Comparison of ENCODE assay signal across 9 cellular contexts in the genomic region with DNA sequence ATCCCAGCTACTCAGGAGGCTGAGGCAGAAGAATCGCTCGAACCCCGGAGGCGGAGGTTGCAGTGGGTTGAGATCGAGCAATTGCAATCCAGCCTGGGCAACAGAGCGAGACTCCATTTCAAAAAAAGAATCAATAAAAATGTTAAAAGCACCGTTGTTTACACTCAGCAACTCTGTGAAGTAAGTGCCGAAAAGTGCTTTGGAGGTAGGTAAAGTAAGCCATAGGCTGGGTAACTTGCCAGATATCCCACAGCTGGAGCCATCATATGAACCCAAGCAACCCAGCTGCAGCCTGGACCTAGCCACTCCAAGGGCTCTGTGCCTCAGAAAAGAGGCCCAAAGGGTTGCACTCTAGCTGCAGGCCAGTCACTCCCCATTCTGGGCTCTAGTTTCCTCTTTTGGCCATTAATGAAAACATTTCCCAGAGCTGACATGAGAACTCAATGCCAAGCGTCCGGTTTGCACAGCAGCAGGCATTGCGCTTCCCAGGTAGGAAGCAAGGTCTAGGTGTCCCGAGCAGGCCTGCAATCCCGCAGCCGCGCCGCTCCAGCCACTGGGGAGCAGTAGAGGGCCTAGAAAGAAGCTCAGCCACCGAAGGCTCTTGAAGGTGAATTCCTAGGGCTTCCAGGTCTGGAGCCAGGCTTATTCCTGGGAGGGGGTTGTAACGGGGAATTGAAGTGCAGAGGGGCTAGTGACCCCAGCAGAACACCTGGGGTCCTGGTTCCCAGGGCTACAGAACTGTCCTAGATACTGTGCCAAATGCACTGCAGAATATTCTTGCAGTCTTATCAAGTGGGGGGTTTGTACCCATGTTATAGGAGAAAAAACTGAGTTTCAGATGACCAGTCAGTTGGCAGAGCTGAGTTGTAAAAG. TPM values are rescaled to one million over a fixed set of nuclear protein-coding genes. Genes with fewer than 3 reads are reported as not detected.
DNase-seq lines count a peak whose midpoint lies in the region; ATAC-seq and TF ChIP-seq lines count a peak whose summit lies in the region.
"Had no signal": no experiment of that assay in that cellular context is flagged by ENCODE, and none has a peak within 500 bp of the region (broad histone marks: within the 10 kb centered on the region; RNA-seq: fewer than 3 reads in every experiment).

No MANE protein-coding gene starts in this region.

- CTCF ChIA-PET in PC-9 (lab: Charles Lee), result interaction anchor here (0.8 to 1.0 kb wide), 3 partner anchors 14 to 85 kb away, joined by 3 read pairs; no protein-coding TSS in a partner anchor

- 56 to 57% methylated on average over 18 of the region's 18 CpGs for WGBS in lower leg skin, 2 donors

- no peaks in the 10 kb centered on the region for H3K27me3 ChIP-seq in PC-9 (ENCODE audit: insufficient read depth, low read depth)
- H3K27me3 ChIP-seq in foreskin keratinocyte, result no peaks in the 10 kb centered on the region

- H3K4me3 ChIP-seq in PC-9 (no peak overlapping the region), lower leg skin (ENCODE audit: low read depth, poor library complexity, severe bottlenecking) (no peak overlapping the region)
- H3K4me3 ChIP-seq: thoracic aorta had no signal

- peaks cover 50% of the 10 kb centered on the region for H4K20me1 ChIP-seq in PC-9 (ENCODE audit: insufficient read depth)

- no peak for TF ChIP-seq POLR2A in lower leg skin (IDR thresholded peaks at IDR 0.05)

- peaks cover 27% of the 10 kb centered on the region for H3K36me3 ChIP-seq in PC-9 (ENCODE audit: low read depth)

- peaks cover 56% of the 10 kb centered on the region for H3F3A ChIP-seq in PC-9 (ENCODE audit: insufficient read depth, low read depth)

- BruUV-seq in PC-9 (replicated peaks; lab: Mats Ljungman, UMichigan), result no TSS peak

- peaks cover 6% of the 10 kb centered on the region for H3K79me2 ChIP-seq in PC-9 (ENCODE audit: low read depth)

- H3K4me1 ChIP-seq in PC-9 (replicated peaks; ENCODE audit: insufficient read depth), result peaks cover 8% of the 10 kb centered on the region
- H3K4me1 ChIP-seq in foreskin keratinocyte, result no peaks in the 10 kb centered on the region

- peak; percentile 82 for TF ChIP-seq CTCF in PC-9 (conservative IDR thresholded peaks at IDR 0.05)
- TF ChIP-seq CTCF in foreskin keratinocyte (conservative IDR thresholded peaks at IDR 0.05), result peak; percentile 91
- TF ChIP-seq CTCF in lower leg skin (IDR thresholded peaks at IDR 0.05), result no peak

- ATAC-seq in foreskin keratinocyte (peak; percentile 79), HG03045 (IDR thresholded peaks at IDR 0.05; ENCODE audit: unreplicated experiment) (no peak)

- H3K9me2 ChIP-seq in PC-9 (ENCODE audit: insufficient read depth), result no peaks in the 10 kb centered on the region

- POLR2A ChIA-PET in PC-9 (lab: Charles Lee; ENCODE audit: unreplicated experiment), result interaction anchor here (0.5 to 1.0 kb wide), 5 partner anchors 14 to 214 kb away, joined by 3 to 6 read pairs (median 3); no protein-coding TSS in a partner anchor

- no peak overlapping the region for H3K27ac ChIP-seq in PC-9
- H3K27ac ChIP-seq in foreskin keratinocyte, result no peak overlapping the region
- H3K27ac ChIP-seq: thoracic aorta had no signal

- H2AFZ ChIP-seq in PC-9, result no peak overlapping the region

- H3K9me3 ChIP-seq in PC-9 (ENCODE audit: insufficient read depth, low read depth), result no peaks in the 10 kb centered on the region
- H3K9me3 ChIP-seq: thoracic aorta had no signal

- intact Hi-C loops in PC-9 (cut with micrococcal nuclease; ENCODE audit: unreplicated experiment) (loop anchor here (1.0 kb wide), 2 partner anchors 78 to 85 kb away; no protein-coding TSS in a partner anchor), lower leg skin (cut with DNase I; ENCODE audit: low total_unique reads) (loop anchor here (5.0 kb wide), 1 partner anchor 74 kb away; no protein-coding TSS in a partner anchor)

- H3K4me2 ChIP-seq in PC-9, result no peak overlapping the region

- peak; percentile 85 for DNase-seq in D341Med (ENCODE audit: low spot score)
- DNase-seq in HuH-7.5 (ENCODE audit: low spot score), result peak; percentile 76
- peak; percentile 79 to 84 for DNase-seq in PC-9
- peak; percentile 54 for DNase-seq in activated effector memory CD4-positive, alpha-beta T cell treated with Interleukin-2 at 50 U/mL for 16 hours
- DNase-seq in foreskin keratinocyte, result peak in 1 of 2 donors; percentile 73
- DNase-seq in pons (ENCODE audit: low spot score), result peak; percentile 54
- DNase-seq in lower leg skin (ENCODE audit: low spot score in 2 of 2), result no peak

RNA-seq across cellular contexts. Expression of a gene that starts 4.1 kb away (rescaled TPM):
- 0.33 and 0.59 TPM in 2 replicates for total RNA-seq in PC-9 (2021)
- 0.11 and 0.20 TPM in 2 replicates for total RNA-seq in foreskin keratinocyte
- 0.17 and 0.30 TPM in 2 replicates for polyA plus RNA-seq in foreskin keratinocyte
- under 1 TPM in 1 of 4 donors, not detected in 3; 0.81 TPM for total RNA-seq in lower leg skin
- total RNA-seq: thoracic aorta had no signal

RNA-seq across cellular contexts. Expression of a gene that starts 10.0 kb away (rescaled TPM):
- total RNA-seq in PC-9 (2021), result 101 and 109 TPM in 2 replicates
- total RNA-seq in foreskin keratinocyte, result 85.1 and 85.6 TPM in 2 replicates
- polyA plus RNA-seq in foreskin keratinocyte, result 114 and 135 TPM in 2 replicates
- total RNA-seq in lower leg skin, result 10 to 100 TPM; 56.9 to 94.3 (median 68.7) TPM

RNA-seq across cellular contexts. Expression of a gene that starts 13.0 kb away (rescaled TPM):
- 2,593 and 3,356 TPM in 2 replicates for total RNA-seq in PC-9 (2021)
- total RNA-seq in foreskin keratinocyte, result 3,278 and 3,889 TPM in 2 replicates
- 5,360 and 6,188 TPM in 2 replicates for polyA plus RNA-seq in foreskin keratinocyte
- total RNA-seq in lower leg skin, result 1,000 to 10,000 TPM; 1,327 to 3,048 (median 2,121) TPM

RNA-seq across cellular contexts. Expression of a gene that starts 28.2 kb away (rescaled TPM):
- total RNA-seq in PC-9 (2021), result not detected in 2 replicates
- total RNA-seq in foreskin keratinocyte, result not detected in 2 replicates
- not detected in 2 replicates for polyA plus RNA-seq in foreskin keratinocyte
- total RNA-seq in lower leg skin, result not detected
- total RNA-seq: thoracic aorta had no signal

RNA-seq across cellular contexts. Expression of a gene that starts 28.5 kb away (rescaled TPM):
- total RNA-seq in PC-9 (2021) (not detected in 2 replicates), foreskin keratinocyte (not detected in 2 replicates), lower leg skin (not detected)
- polyA plus RNA-seq in foreskin keratinocyte, result not detected in 2 replicates
- total RNA-seq: thoracic aorta had no signal

Comparison
In these comparisons a context has a peak if more than half of its experiments do, and no peak if none do; other contexts are left out.
1. DNase-seq: peak in D341Med (single experiment), HuH-7.5 (single experiment), PC-9 (2 of 2), activated effector memory CD4-positive, alpha-beta T cell treated with Interleukin-2 at 50 U/mL for 16 hours (single experiment) and pons (single experiment); none in lower leg skin (0 of 2).
2. CTCF ChIP-seq: peak in PC-9 (single experiment) and foreskin keratinocyte (single experiment); none in lower leg skin (0 of 3).